Comparison of ENCODE assay signal across 1 cellular context in genomic region chr5:34915139-34915855, GRCh38.
TF ChIP-seq lines count a peak whose summit lies in the region.

TSS of gene BRIX1 (plus strand) at chr5:34915711. CDS start at chr5:34915739, 28 bp downstream.
TSS of gene RAD1 (minus strand) at chr5:34915504. CDS start at chr5:34914892, 612 bp downstream.

TF ChIP-seq in HepG2, 621 proteins besides CTCF, POLR2A, EP300 and RAD21 (continued from another document and continues in another):
- TF ChIP-seq MNT (IDR thresholded peaks at IDR 0.05): peak; percentile 72
- TF ChIP-seq TCF12 (IDR thresholded peaks at IDR 0.05): no peak
- peak; percentile 60; the same call in 1 of the 2 replicates for TF ChIP-seq TCF12 (CRISPR knock-in tag; IDR thresholded peaks at IDR 0.05)
- no peak for TF ChIP-seq ZNF569 (CRISPR knock-in tag; IDR thresholded peaks at IDR 0.05; ENCODE audit: borderline replicate concordance)
- no peak for TF ChIP-seq RNF219 (CRISPR knock-in tag; IDR thresholded peaks at IDR 0.05)
- TF ChIP-seq ZNF639 (CRISPR knock-in tag; conservative IDR thresholded peaks at IDR 0.05): peak; percentile 88
- TF ChIP-seq ATF2 (CRISPR knock-in tag; IDR thresholded peaks at IDR 0.05): peak; percentile 52
- TF ChIP-seq ATF4 (CRISPR knock-in tag; IDR thresholded peaks at IDR 0.05): peak in 1 of 2 experiments; percentile 54; a peak in 1 of 4 replicates
- TF ChIP-seq ATAD3A (CRISPR knock-in tag; IDR thresholded peaks at IDR 0.05): no peak
- no peak for TF ChIP-seq RCOR2 (CRISPR knock-in tag; IDR thresholded peaks at IDR 0.05)
- TF ChIP-seq PCBP1 (IDR thresholded peaks at IDR 0.05; ENCODE audit: borderline replicate concordance, low read depth, low read length): peak; percentile 62; the same call in 1 of the 2 replicates
- peak; percentile 43; the same call in 1 of the 2 replicates for TF ChIP-seq STAT6 (CRISPR knock-in tag; IDR thresholded peaks at IDR 0.05; ENCODE audit: borderline replicate concordance)
- TF ChIP-seq KIAA2018 (CRISPR knock-in tag; IDR thresholded peaks at IDR 0.05; ENCODE audit: borderline replicate concordance): no peak; the same call in 1 of the 2 replicates
- peak; percentile 82 for TF ChIP-seq BRD4 (CRISPR knock-in tag; IDR thresholded peaks at IDR 0.05)
- peak; percentile 74 for TF ChIP-seq DNMT3B (CRISPR knock-in tag; conservative IDR thresholded peaks at IDR 0.05)
- peak; percentile 96 for TF ChIP-seq RBFOX2 (IDR thresholded peaks at IDR 0.05; ENCODE audit: low read depth, low read length)
- no peak for TF ChIP-seq TCF7L2 (IDR thresholded peaks at IDR 0.05; ENCODE audit: low read depth, low read length)
- TF ChIP-seq PBX3 (CRISPR knock-in tag; IDR thresholded peaks at IDR 0.05; ENCODE audit: borderline replicate concordance): no peak
- no peak for TF ChIP-seq ZSCAN20 (CRISPR knock-in tag; IDR thresholded peaks at IDR 0.05; ENCODE audit: borderline replicate concordance)
- TF ChIP-seq CENPBD1 (CRISPR knock-in tag; IDR thresholded peaks at IDR 0.05; ENCODE audit: borderline replicate concordance, low read depth): no peak
- no peak for TF ChIP-seq IKZF4 (CRISPR knock-in tag; IDR thresholded peaks at IDR 0.05; ENCODE audit: borderline replicate concordance, low read depth, not compliant biosample characterization)
- 0 out of 2 replicates have a peak, but pooled peaks have one; percentile 16 for TF ChIP-seq ZNF264 (CRISPR knock-in tag; IDR thresholded peaks at IDR 0.05)
- TF ChIP-seq ZBED4 (CRISPR knock-in tag; IDR thresholded peaks at IDR 0.05; ENCODE audit: borderline replicate concordance): no peak
- peak; percentile 46; the same call in 1 of the 2 replicates for TF ChIP-seq KLF12 (CRISPR knock-in tag; IDR thresholded peaks at IDR 0.05; ENCODE audit: borderline replicate concordance)
